ENCODE assay signal across 23 cellular contexts in genomic region chr21:36806103-36806502, GRCh38.
DNase-seq lines count a peak whose midpoint lies in the region; ATAC-seq, FAIRE-seq and TF ChIP-seq lines count a peak whose summit lies in the region.
"Had no signal": no experiment of that assay in that cellular context is flagged by ENCODE, and none has a peak within 500 bp of the region (broad histone marks: within the 10 kb centered on the region; RNA-seq: fewer than 3 reads in every experiment).

No MANE protein-coding gene starts in this region.

- 90 to 95% (median 92%) methylated on average over 4 of the region's 4 CpGs for WGBS in psoas muscle, 3 donors

- H3K4me3 Mint-ChIP-seq in glutamatergic neuron (ENCODE audit: unreplicated experiment), result no peak overlapping the region
- H3K4me3 Mint-ChIP-seq: activated B cell treated with CpG ODN at 0.5 μM for 24 hours; activated CD8-positive, alpha-beta T cell treated with anti-CD3 and anti-CD28 coated beads, Interleukin-2, amount 10 ng/mL, durations not matched to agents 7 days and 5 days; activated T-cell treated with anti-CD3 and anti-CD28 coated beads, Interleukin-2, amount 50 U/mL, for 4 hours; neural crest cell; T-helper 2 cell treated with Interferon-gamma antibody and Interleukin-4, amounts not matched to agents 5 μg/mL and 100 μg/mL, for 36 hours had no signal

- peak; percentile 58 for FAIRE-seq in RCC 7860 (lab: Jason Lieb, UNC)
- FAIRE-seq: colon, endometrium had no signal

- no peaks in the 10 kb centered on the region for H3K4me1 ChIP-seq in psoas muscle
- H3K4me1 ChIP-seq: BE2C, body of pancreas, prostate gland had no signal

- DNase-seq in ELR (ENCODE audit: low read depth) (peak; percentile 39), RCC 7860 (ENCODE audit: low spot score) (peak; percentile 61), psoas muscle (no peak), glutamatergic neuron (no peak), HPDE6-E6E7 (ENCODE audit: extremely low spot score) (no peak)
- DNase-seq: activated B cell treated with CpG ODN at 0.5 μM for 24 hours; activated CD8-positive, alpha-beta T cell treated with anti-CD3 and anti-CD28 coated beads, Interleukin-2, amount 10 ng/mL, durations not matched to agents 7 days and 5 days; activated T-cell treated with anti-CD3 and anti-CD28 coated beads, Interleukin-2, amount 50 U/mL, for 4 hours; BE2C; body of pancreas; COR-L47; NCI-H146; NCI-H748 treated with DMSO at 0.1 percent for 48 hours; PC-3 had no signal

- no peak overlapping the region for H3K27ac Mint-ChIP-seq in glutamatergic neuron (ENCODE audit: unreplicated experiment)
- H3K27ac Mint-ChIP-seq: activated B cell treated with CpG ODN at 0.5 μM for 24 hours; activated CD8-positive, alpha-beta T cell treated with anti-CD3 and anti-CD28 coated beads, Interleukin-2, amount 10 ng/mL, durations not matched to agents 7 days and 5 days; T-helper 2 cell treated with Interferon-gamma antibody and Interleukin-4, amounts not matched to agents 5 μg/mL and 100 μg/mL, for 36 hours had no signal

- H3K36me3 ChIP-seq in psoas muscle (ENCODE audit: insufficient read depth in 1 of 2, low read depth in 1 of 2), result no peaks in the 10 kb centered on the region
- H3K36me3 ChIP-seq: BE2C, prostate gland, thoracic aorta had no signal

- ATAC-seq in esophagus mucosa (peak; percentile 32), psoas muscle (peak; percentile 11 to 44 (median 28)), GM18867 (IDR thresholded peaks at IDR 0.05; ENCODE audit: unreplicated experiment) (no peak)
- ATAC-seq: activated CD8-positive, alpha-beta T cell treated with anti-CD3 and anti-CD28 coated beads, Interleukin-2, amount 10 ng/mL, durations not matched to agents 7 days and 5 days; activated T-cell treated with anti-CD3 and anti-CD28 coated beads, Interleukin-2, amount 50 U/mL, for 4 hours; body of pancreas; PC-3 had no signal

- peaks cover 2% of the 10 kb centered on the region for H3K9me3 Mint-ChIP-seq in glutamatergic neuron (ENCODE audit: unreplicated experiment)
- H3K9me3 Mint-ChIP-seq: activated B cell treated with CpG ODN at 0.5 μM for 24 hours; activated naive CD4-positive, alpha-beta T cell treated with anti-CD3 and anti-CD28 coated beads, Interleukin-2, amount 50 U/mL, for 72 hours; activated T-cell treated with anti-CD3 and anti-CD28 coated beads, Interleukin-2, amount 50 U/mL, for 4 hours; neural crest cell; T-helper 2 cell treated with Interferon-gamma antibody and Interleukin-4, amounts not matched to agents 5 μg/mL and 100 μg/mL, for 36 hours had no signal

- no peak for TF ChIP-seq CTCF in psoas muscle (IDR thresholded peaks at IDR 0.05)
- no peak for TF ChIP-seq CTCF in glutamatergic neuron (IDR thresholded peaks at IDR 0.05; ENCODE audit: partially characterized antibody, unreplicated experiment)

- no peaks in the 10 kb centered on the region for H3K9me3 ChIP-seq in psoas muscle
- H3K9me3 ChIP-seq: BE2C, body of pancreas, prostate gland, thoracic aorta had no signal

- H3K36me3 Mint-ChIP-seq in glutamatergic neuron (ENCODE audit: unreplicated experiment), result no peaks in the 10 kb centered on the region

- H3K27me3 Mint-ChIP-seq in glutamatergic neuron (ENCODE audit: unreplicated experiment), result peaks cover 2% of the 10 kb centered on the region
- H3K27me3 Mint-ChIP-seq: activated B cell treated with CpG ODN at 0.5 μM for 24 hours had no signal

- H3K27ac ChIP-seq in psoas muscle, result no peak overlapping the region
- H3K27ac ChIP-seq: body of pancreas, prostate gland, thoracic aorta had no signal

- H3K4me3 ChIP-seq in psoas muscle, result no peak overlapping the region
- H3K4me3 ChIP-seq: body of pancreas, prostate gland, thoracic aorta had no signal

- H3K27me3 ChIP-seq in psoas muscle (ENCODE audit: insufficient read depth in 3 of 3, low read length in 2 of 3), result no peaks in the 10 kb centered on the region
- H3K27me3 ChIP-seq: BE2C, body of pancreas had no signal

- intact Hi-C loops in psoas muscle (cut with DNase I), result no loop called here

- no peaks in the 10 kb centered on the region for H3K4me1 Mint-ChIP-seq in glutamatergic neuron (ENCODE audit: low read depth, unreplicated experiment)
- H3K4me1 Mint-ChIP-seq: neural crest cell had no signal

Comparison
In these comparisons a context has a peak if more than half of its experiments do, and no peak if none do; other contexts are left out.
1. DNase-seq: peak in ELR (single experiment) and RCC 7860 (single experiment); none in psoas muscle (0 of 2), glutamatergic neuron (single experiment) and HPDE6-E6E7 (single experiment).